In genomic region chr1:226512076-226512728, GRCh38 we compare ENCODE assay signal across 16 cellular contexts. TPM values are rescaled to one million over a fixed set of nuclear protein-coding genes. Genes with fewer than 3 reads are reported as not detected.
"Had no signal": no experiment of that assay in that cellular context is flagged by ENCODE, and none has a peak within 500 bp of the region (broad histone marks: within the 10 kb centered on the region; RNA-seq: fewer than 3 reads in every experiment).

No MANE protein-coding gene starts in this region.

- DNase-seq: activated CD4-positive, alpha-beta T cell treated with anti-CD3 and anti-CD28 coated beads, Interleukin-2, amount 10 ng/mL, durations not matched to agents 7 days and 5 days; activated naive CD4-positive, alpha-beta T cell treated with Interleukin-2 at 50 U/mL for 16 hours; activated T-cell treated with anti-CD3 and anti-CD28 coated beads for 4 hours; anterior cingulate cortex; dermis blood vessel endothelial cell; hypothalamus; left colon; lower lobe of right lung; midbrain; ovary; stimulated activated naive B cell treated with anti-CD40 and anti-IgM and Interleukin-4, amounts not matched to agents 10 μg/mL and 1 μg/mL and 100 μg/mL, for 72 hours; tibial artery had no signal

- H3K27me3 ChIP-seq: ovary, vagina had no signal

- H3K4me1 ChIP-seq: lower lobe of right lung, tibial artery, vagina had no signal

- H3K9me3 Mint-ChIP-seq: activated CD4-positive, alpha-beta T cell treated with anti-CD3 and anti-CD28 coated beads, Interleukin-2, amount 10 ng/mL, durations not matched to agents 7 days and 5 days; stimulated activated naive B cell treated with anti-CD40 and anti-IgM and Interleukin-4, amounts not matched to agents 10 μg/mL and 1 μg/mL and 100 μg/mL, for 72 hours; T-helper 2 cell treated with Interferon-gamma antibody and Interleukin-4, amounts not matched to agents 5 μg/mL and 100 μg/mL, for 36 hours had no signal

- H3K4me3 ChIP-seq: lower lobe of right lung, ovary, tibial artery, vagina had no signal

- H3K9me3 ChIP-seq: lower lobe of right lung, ovary, tibial artery, vagina had no signal

- H3K4me1 Mint-ChIP-seq: activated CD4-positive, alpha-beta T cell treated with anti-CD3 and anti-CD28 coated beads, Interleukin-2, amount 10 ng/mL, durations not matched to agents 7 days and 5 days; stimulated activated naive B cell treated with anti-CD40 and anti-IgM and Interleukin-4, amounts not matched to agents 10 μg/mL and 1 μg/mL and 100 μg/mL, for 72 hours had no signal

- H3K27ac ChIP-seq: lower lobe of right lung, ovary, tibial artery, vagina had no signal

- ATAC-seq: esophagus mucosa; left colon; lower lobe of right lung; stimulated activated naive B cell treated with anti-CD40 and anti-IgM and Interleukin-4, amounts not matched to agents 10 μg/mL and 1 μg/mL and 100 μg/mL, for 72 hours had no signal

- H3K36me3 ChIP-seq: lower lobe of right lung, ovary, tibial artery, vagina had no signal

- H3K4me3 Mint-ChIP-seq: activated CD4-positive, alpha-beta T cell treated with anti-CD3 and anti-CD28 coated beads, Interleukin-2, amount 10 ng/mL, durations not matched to agents 7 days and 5 days; stimulated activated naive B cell treated with anti-CD40 and anti-IgM and Interleukin-4, amounts not matched to agents 10 μg/mL and 1 μg/mL and 100 μg/mL, for 72 hours; T-helper 2 cell treated with Interferon-gamma antibody and Interleukin-4, amounts not matched to agents 5 μg/mL and 100 μg/mL, for 36 hours had no signal

- H3K27ac Mint-ChIP-seq: activated CD4-positive, alpha-beta T cell treated with anti-CD3 and anti-CD28 coated beads, Interleukin-2, amount 10 ng/mL, durations not matched to agents 7 days and 5 days; stimulated activated naive B cell treated with anti-CD40 and anti-IgM and Interleukin-4, amounts not matched to agents 10 μg/mL and 1 μg/mL and 100 μg/mL, for 72 hours; T-helper 2 cell treated with Interferon-gamma antibody and Interleukin-4, amounts not matched to agents 5 μg/mL and 100 μg/mL, for 36 hours had no signal

RNA-seq across cellular contexts. Expression of gene STUM, which starts 36.4 kb away (rescaled TPM):
- total RNA-seq: activated CD4-positive, alpha-beta T cell treated with anti-CD3 and anti-CD28 coated beads, Interleukin-2, amount 10 ng/mL, durations not matched to agents 7 days and 5 days; activated CD8-positive, alpha-beta memory T cell treated with anti-CD3 and anti-CD28 coated beads for 36 hours had no signal
